ENCODE assay signal across 1 cellular context in genomic region chr12:56158029-56158925, GRCh38.
TF ChIP-seq lines count a peak whose summit lies in the region.

TSS of gene MYL6 (plus strand) at chr12:56158359. CDS start at chr12:56158402, 43 bp downstream.

TF ChIP-seq in HEK293, 187 proteins besides CTCF, POLR2A, EP300 and RAD21 (continued from another document and continues in another):
- TF ChIP-seq PRDM2 (tag by site-specific recombination; IDR thresholded peaks at IDR 0.05; ENCODE audit: borderline replicate concordance) (no peak), MZF1 (tag by site-specific recombination; IDR thresholded peaks at IDR 0.05; ENCODE audit: borderline replicate concordance) (0 out of 2 replicates have a peak, but pooled peaks have one; percentile 40), ZNF354C (tag by site-specific recombination; IDR thresholded peaks at IDR 0.05; ENCODE audit: borderline replicate concordance, low read depth) (no peak), ZNF416 (tag by site-specific recombination; IDR thresholded peaks at IDR 0.05) (no peak), ZBTB17 (tag by site-specific recombination; IDR thresholded peaks at IDR 0.05) (peak; percentile 72), BCL6B (tag by site-specific recombination; IDR thresholded peaks at IDR 0.05) (no peak), REPIN1 (tag by site-specific recombination; IDR thresholded peaks at IDR 0.05; ENCODE audit: low read depth) (peak; percentile 91), EGR2 (tag by site-specific recombination; IDR thresholded peaks at IDR 0.05; ENCODE audit: low read depth) (no peak), PRDM6 (tag by site-specific recombination; IDR thresholded peaks at IDR 0.05) (no peak; the same call in 1 of the 2 replicates), ZNF768 (tag by site-specific recombination; IDR thresholded peaks at IDR 0.05) (no peak), ZNF785 (tag by site-specific recombination; IDR thresholded peaks at IDR 0.05) (no peak), ZNF248 (tag by site-specific recombination; IDR thresholded peaks at IDR 0.05) (no peak), HOXA7 (CRISPR knock-in tag; IDR thresholded peaks at IDR 0.05; ENCODE audit: borderline replicate concordance) (no peak), MEIS1 (CRISPR knock-in tag; IDR thresholded peaks at IDR 0.05; ENCODE audit: borderline replicate concordance) (no peak), ZNF664 (tag by site-specific recombination; IDR thresholded peaks at IDR 0.05) (no peak), ZFP37 (tag by site-specific recombination; IDR thresholded peaks at IDR 0.05) (peak; percentile 97), YY2 (tag by site-specific recombination; IDR thresholded peaks at IDR 0.05) (peak; percentile 82), ZNF791 (tag by site-specific recombination; IDR thresholded peaks at IDR 0.05) (no peak), SP3 (tag by site-specific recombination; IDR thresholded peaks at IDR 0.05) (peak; percentile 38), ZIC2 (tag by site-specific recombination; IDR thresholded peaks at IDR 0.05) (no peak), ZBTB8A (tag by site-specific recombination; IDR thresholded peaks at IDR 0.05) (peak; percentile 67), ZNF223 (tag by site-specific recombination; IDR thresholded peaks at IDR 0.05) (no peak; the same call in 1 of the 2 replicates), SP2 (tag by site-specific recombination; IDR thresholded peaks at IDR 0.05) (peak; percentile 71), ZNF169 (tag by site-specific recombination; IDR thresholded peaks at IDR 0.05) (peak; percentile 63; the same call in 1 of the 2 replicates), ZSCAN18 (tag by site-specific recombination; IDR thresholded peaks at IDR 0.05) (peak; percentile 87), BCL11A (tag by site-specific recombination; IDR thresholded peaks at IDR 0.05; ENCODE audit: low read depth) (peak; percentile 72; the same call in 1 of the 2 replicates), ZNF23 (tag by site-specific recombination; IDR thresholded peaks at IDR 0.05; ENCODE audit: borderline replicate concordance) (no peak), KLF1 (tag by site-specific recombination; IDR thresholded peaks at IDR 0.05) (peak; percentile 84), WT1 (tag by site-specific recombination; IDR thresholded peaks at IDR 0.05) (peak; percentile 68), HOXC10 (CRISPR knock-in tag; IDR thresholded peaks at IDR 0.05) (no peak), ZNF473 (tag by site-specific recombination; IDR thresholded peaks at IDR 0.05) (no peak), ZNF350 (tag by site-specific recombination; IDR thresholded peaks at IDR 0.05) (no peak), ZNF302 (tag by site-specific recombination; IDR thresholded peaks at IDR 0.05; ENCODE audit: low read depth) (no peak), ZNF121 (tag by site-specific recombination; IDR thresholded peaks at IDR 0.05) (peak; percentile 66), ZNF184 (tag by site-specific recombination; IDR thresholded peaks at IDR 0.05) (no peak), ZFP3 (tag by site-specific recombination; IDR thresholded peaks at IDR 0.05; ENCODE audit: low read depth) (0 out of 2 replicates have a peak, but pooled peaks have one; percentile 19), PRDM4 (tag by site-specific recombination; IDR thresholded peaks at IDR 0.05) (peak; percentile 66; the same call in 1 of the 2 replicates), ZNF510 (tag by site-specific recombination; IDR thresholded peaks at IDR 0.05; ENCODE audit: insufficient replicate concordance) (no peak), GLIS1 (tag by site-specific recombination; IDR thresholded peaks at IDR 0.05) (no peak; the same call in 1 of the 2 replicates), ZNF777 (tag by site-specific recombination; IDR thresholded peaks at IDR 0.05; ENCODE audit: borderline replicate concordance) (no peak; the same call in 1 of the 2 replicates), ZNF132 (tag by site-specific recombination; IDR thresholded peaks at IDR 0.05; ENCODE audit: borderline replicate concordance) (no peak), ZBTB49 (tag by site-specific recombination; IDR thresholded peaks at IDR 0.05; ENCODE audit: low read depth) (no peak), ZEB2 (tag by site-specific recombination; IDR thresholded peaks at IDR 0.05) (peak; percentile 60; the same call in 1 of the 2 replicates), ZNF837 (tag by site-specific recombination; IDR thresholded peaks at IDR 0.05) (peak; percentile 71; the same call in 1 of the 2 replicates), GLIS2 (tag by site-specific recombination; IDR thresholded peaks at IDR 0.05) (peak; percentile 70), ELK4 (IDR thresholded peaks at IDR 0.05; ENCODE audit: borderline replicate concordance, low read depth, low read length) (no peak), KLF7 (tag by site-specific recombination; IDR thresholded peaks at IDR 0.05; ENCODE audit: borderline replicate concordance) (peak; percentile 95), HOXD13 (CRISPR knock-in tag; IDR thresholded peaks at IDR 0.05; ENCODE audit: borderline replicate concordance) (no peak), ZNF324 (tag by site-specific recombination; IDR thresholded peaks at IDR 0.05) (peak; percentile 91), ZFP69B (tag by site-specific recombination; IDR thresholded peaks at IDR 0.05) (peak; percentile 98), ZNF426 (tag by site-specific recombination; IDR thresholded peaks at IDR 0.05) (no peak)
